In genomic region chr1:214002472-214002871, GRCh38 we compare ENCODE assay signal across 12 cellular contexts. TPM values are rescaled to one million over a fixed set of nuclear protein-coding genes. Genes with fewer than 3 reads are reported as not detected.
A peak's percentile ranks its signal among the peaks of the same experiment; 100 is the strongest.
DNase-seq lines count a peak whose midpoint lies in the region; ATAC-seq and TF ChIP-seq lines count a peak whose summit lies in the region.
"Had no signal": no experiment of that assay in that cellular context is flagged by ENCODE, and none has a peak within 500 bp of the region (broad histone marks: within the 10 kb centered on the region; RNA-seq: fewer than 3 reads in every experiment).

No MANE protein-coding gene starts in this region.

- H3K4me2 ChIP-seq in GM23248 (ENCODE audit: unreplicated experiment) (no peak overlapping the region), neural progenitor cell (no peak overlapping the region)

- ATAC-seq in HG03571 (IDR thresholded peaks at IDR 0.05; ENCODE audit: unreplicated experiment) = no peak
- no peak for ATAC-seq in HG03280 (IDR thresholded peaks at IDR 0.05; ENCODE audit: unreplicated experiment)
- no peak for ATAC-seq in GM19035 (IDR thresholded peaks at IDR 0.05; ENCODE audit: unreplicated experiment)
- ATAC-seq: stimulated activated naive CD8-positive, alpha-beta T cell treated with anti-CD3 and anti-CD28 coated beads, Interleukin-15, Interleukin-2, amounts not matched to agents 100 U/mL and 50 U/mL, for 24 hours had no signal

- H3K4me3 ChIP-seq in GM23248 (no peak overlapping the region), endocrine pancreas (ENCODE audit: control insufficient read depth, insufficient read depth, low read length) (peak overlapping the region; percentile 35), neural progenitor cell (no peak overlapping the region)

- no peaks in the 10 kb centered on the region for H3K9me2 ChIP-seq in GM23248 (ENCODE audit: insufficient read depth)

- H3K9me3 Mint-ChIP-seq in neural progenitor cell = no peaks in the 10 kb centered on the region
- H3K9me3 Mint-ChIP-seq: activated CD4-positive, alpha-beta T cell treated with anti-CD3 and anti-CD28 coated beads, Interleukin-2, amount 10 ng/mL, durations not matched to agents 24 days and 14 days; H9 had no signal

- no peaks in the 10 kb centered on the region for H4K20me1 ChIP-seq in GM23248 (ENCODE audit: insufficient read depth)
- no peaks in the 10 kb centered on the region for H4K20me1 ChIP-seq in neural progenitor cell (ENCODE audit: low read depth)

- H3K79me2 ChIP-seq in GM23248 (ENCODE audit: insufficient read depth) (no peaks in the 10 kb centered on the region), neural progenitor cell (ENCODE audit: low read depth) (no peaks in the 10 kb centered on the region)

- H3K9ac ChIP-seq in GM23248 (no peak overlapping the region), endocrine pancreas (ENCODE audit: control insufficient read depth, insufficient read depth, low read length) (no peak overlapping the region), neural progenitor cell (no peak overlapping the region)

- peak overlapping the region; percentile 31 for H3K27ac Mint-ChIP-seq in neural progenitor cell
- H3K27ac Mint-ChIP-seq: activated CD4-positive, alpha-beta T cell treated with anti-CD3 and anti-CD28 coated beads, Interleukin-2, amount 10 ng/mL, durations not matched to agents 24 days and 14 days; H9 had no signal

- H3K4me1 ChIP-seq in GM23248 (ENCODE audit: insufficient read depth) (no peaks in the 10 kb centered on the region), endocrine pancreas (ENCODE audit: control insufficient read depth, insufficient read depth, low read length) (peaks cover 42% of the 10 kb centered on the region), neural progenitor cell (peaks cover 9% of the 10 kb centered on the region)

- H3K4me1 Mint-ChIP-seq in neural progenitor cell = peaks cover 12% of the 10 kb centered on the region
- H3K4me1 Mint-ChIP-seq: activated CD4-positive, alpha-beta T cell treated with anti-CD3 and anti-CD28 coated beads, Interleukin-2, amount 10 ng/mL, durations not matched to agents 24 days and 14 days had no signal

- H3K36me3 ChIP-seq in GM23248 (ENCODE audit: low read depth) (no peaks in the 10 kb centered on the region), endocrine pancreas (ENCODE audit: control insufficient read depth, insufficient read depth, low read length) (no peaks in the 10 kb centered on the region), neural progenitor cell (no peaks in the 10 kb centered on the region)

- no peak overlapping the region for H3K4me3 Mint-ChIP-seq in neural progenitor cell
- H3K4me3 Mint-ChIP-seq: activated CD4-positive, alpha-beta T cell treated with anti-CD3 and anti-CD28 coated beads, Interleukin-2, amount 10 ng/mL, durations not matched to agents 24 days and 14 days; H9 had no signal

- 11 to 14% methylated on average over 3 of the region's 3 CpGs for WGBS in GM23248 (ENCODE audit: low coverage in 1 of 2, low lambda C conversion rate in 2 of 2, missing lambda C conversion rate in 2 of 2), 2 experiments

- H2AFZ ChIP-seq in GM23248 (no peak overlapping the region), neural progenitor cell (replicated peaks) (no peak overlapping the region)

- in situ Hi-C loops in GM23248 (cut with MboI) = no loop called here

- H3F3A ChIP-seq in GM23248 (ENCODE audit: insufficient read depth) = no peaks in the 10 kb centered on the region
- no peaks in the 10 kb centered on the region for H3F3A ChIP-seq in neural progenitor cell (ENCODE audit: low read depth)

- no peak overlapping the region for H3K27ac ChIP-seq in GM23248
- no peak overlapping the region for H3K27ac ChIP-seq in neural progenitor cell

- no peaks in the 10 kb centered on the region for H3K9me3 ChIP-seq in GM23248 (ENCODE audit: low read depth)
- no peaks in the 10 kb centered on the region for H3K9me3 ChIP-seq in endocrine pancreas (ENCODE audit: control insufficient read depth, low read length)
- H3K9me3 ChIP-seq in neural progenitor cell (ENCODE audit: low read depth) = no peaks in the 10 kb centered on the region

- peaks cover 9% of the 10 kb centered on the region for H3K36me3 Mint-ChIP-seq in neural progenitor cell

- H3K27me3 ChIP-seq in GM23248 (replicated peaks; ENCODE audit: insufficient read depth) (no peaks in the 10 kb centered on the region), endocrine pancreas (ENCODE audit: control insufficient read depth, insufficient read depth, low read length) (no peaks in the 10 kb centered on the region), neural progenitor cell (no peaks in the 10 kb centered on the region)

- TF ChIP-seq CTCF in neural progenitor cell (IDR thresholded peaks at IDR 0.05) = no peak

- DNase-seq in GM23248 (peak; percentile 57), NCI-H510A treated with DMSO at 0.1 percent for 48 hours (lab: John Stamatoyannopoulos, UW) (peak; percentile 64), neural progenitor cell (ENCODE audit: low spot score) (no peak), iPS-NIHi7 (ENCODE audit: extremely low spot score) (no peak)
- DNase-seq: activated CD4-positive, alpha-beta T cell treated with anti-CD3 and anti-CD28 coated beads, Interleukin-2, amount 10 ng/mL, durations not matched to agents 24 days and 14 days; effector CD8-positive, alpha-beta T cell; H9; stimulated activated naive CD8-positive, alpha-beta T cell treated with anti-CD3 and anti-CD28 coated beads, Interleukin-15, Interleukin-2, amounts not matched to agents 100 U/mL and 50 U/mL, for 24 hours had no signal

- peaks cover 2% of the 10 kb centered on the region for H3K27me3 Mint-ChIP-seq in neural progenitor cell (ENCODE audit: insufficient read depth, low read depth)

RNA-seq across cellular contexts. Expression of gene PROX1, which starts 14.7 kb away (rescaled TPM):
- under 0.01 and 0.13 TPM in 2 replicates for total RNA-seq in GM23248 (2014; rRNA removed; shearing (Covaris generic))
- 0.20 and 0.35 TPM in 2 replicates for polyA plus RNA-seq in GM23248 (2016; fragmentation: Nextera tagmentation; extraction: Ambion mirVana)
- 1.3 and 5.0 TPM in 2 replicates for total RNA-seq in neural progenitor cell (ENCODE audit: low replicate concordance)
- total RNA-seq: activated CD4-positive, alpha-beta T cell treated with anti-CD3 and anti-CD28 coated beads, Interleukin-2, amount 10 ng/mL, durations not matched to agents 24 days and 14 days had no signal

Comparison
In these comparisons a context has a peak if more than half of its experiments do, and no peak if none do; other contexts are left out.
1. DNase-seq: peak in GM23248 (single experiment) and NCI-H510A treated with DMSO at 0.1 percent for 48 hours (single experiment); none in neural progenitor cell (single experiment) and iPS-NIHi7 (single experiment).